Comparison of ENCODE assay signal across 8 cellular contexts in genomic region chr16:28924762-28925385, GRCh38. TPM values are rescaled to one million over a fixed set of nuclear protein-coding genes. Genes with fewer than 3 reads are reported as not detected.
DNase-seq lines count a peak whose midpoint lies in the region; ATAC-seq lines count a peak whose summit lies in the region.

A gene with protein sequence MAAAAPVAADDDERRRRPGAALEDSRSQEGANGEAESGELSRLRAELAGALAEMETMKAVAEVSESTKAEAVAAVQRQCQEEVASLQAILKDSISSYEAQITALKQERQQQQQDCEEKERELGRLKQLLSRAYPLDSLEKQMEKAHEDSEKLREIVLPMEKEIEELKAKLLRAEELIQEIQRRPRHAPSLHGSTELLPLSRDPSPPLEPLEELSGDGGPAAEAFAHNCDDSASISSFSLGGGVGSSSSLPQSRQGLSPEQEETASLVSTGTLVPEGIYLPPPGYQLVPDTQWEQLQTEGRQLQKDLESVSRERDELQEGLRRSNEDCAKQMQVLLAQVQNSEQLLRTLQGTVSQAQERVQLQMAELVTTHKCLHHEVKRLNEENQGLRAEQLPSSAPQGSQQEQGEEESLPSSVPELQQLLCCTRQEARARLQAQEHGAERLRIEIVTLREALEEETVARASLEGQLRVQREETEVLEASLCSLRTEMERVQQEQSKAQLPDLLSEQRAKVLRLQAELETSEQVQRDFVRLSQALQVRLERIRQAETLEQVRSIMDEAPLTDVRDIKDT (minus strand): TSS chr16:28925238. CDS start chr16:28925163, 75 bp downstream.

- peak; percentile 92 to 96 (median 95) for DNase-seq in CD8-positive, alpha-beta memory T cell
- DNase-seq in HT-29 (ENCODE audit: low spot score) (peak; percentile 99), NK-92 (lab: John Stamatoyannopoulos, UW; ENCODE audit: unreplicated experiment) (peak; percentile 42), medulla oblongata (ENCODE audit: extremely low spot score) (peak; percentile 91)
- DNase-seq in activated CD8-positive, alpha-beta memory T cell treated with anti-CD3 and anti-CD28 coated beads for 4 hours (ENCODE audit: low read depth in 2 of 2), result peak; percentile 82 to 87
- peak; percentile 87 to 93 (median 89) for DNase-seq in effector memory CD4-positive, alpha-beta T cell
- peak; percentile 86 for DNase-seq in stimulated activated CD8-positive, alpha-beta memory T cell treated with anti-CD3 and anti-CD28 coated beads, Interleukin-12 subunit alpha, Interleukin-12 subunit beta, amount 100 ng/mL, for 1 hour (ENCODE audit: low read depth)

- H3K9me3 ChIP-seq in CD8-positive, alpha-beta memory T cell (ENCODE audit: low read length), result no peaks in the 10 kb centered on the region
- H3K9me3 ChIP-seq in effector memory CD4-positive, alpha-beta T cell (ENCODE audit: control insufficient read depth, low read length), result no peaks in the 10 kb centered on the region

- peaks cover under 1% of the 10 kb centered on the region for H3K36me3 ChIP-seq in CD8-positive, alpha-beta memory T cell (ENCODE audit: insufficient read depth, low read length)
- peaks cover 1% of the 10 kb centered on the region for H3K36me3 ChIP-seq in effector memory CD4-positive, alpha-beta T cell (ENCODE audit: control insufficient read depth, insufficient read depth, low read length)

- no peaks in the 10 kb centered on the region for H3K9me3 Mint-ChIP-seq in CD8-positive, alpha-beta memory T cell

- CTCF ChIA-PET in CD8-positive, alpha-beta memory T cell (lab: Charles Lee), result interaction anchor here (8.9 kb wide), 1 partner anchor 20 kb away, joined by 55 read pairs; no protein-coding TSS in a partner anchor

- peaks cover 13 to 24% (median 15%) of the 10 kb centered on the region in 3 donors for H3K4me1 Mint-ChIP-seq in CD8-positive, alpha-beta memory T cell

- H3K4me1 ChIP-seq in CD8-positive, alpha-beta memory T cell (ENCODE audit: insufficient read depth, low read length), result peaks cover 11% of the 10 kb centered on the region
- peaks cover 11% of the 10 kb centered on the region for H3K4me1 ChIP-seq in effector memory CD4-positive, alpha-beta T cell (ENCODE audit: control insufficient read depth, insufficient read depth, low read length, poor library complexity, severe bottlenecking)

- peak within 1 kb of the TSS; percentile 91 to 99 (median 99) for H3K27ac Mint-ChIP-seq in CD8-positive, alpha-beta memory T cell

- H3K27ac ChIP-seq in CD8-positive, alpha-beta memory T cell (ENCODE audit: low read depth, low read length), result peak within 1 kb of the TSS; percentile 96
- peak within 1 kb of the TSS; percentile 97 for H3K27ac ChIP-seq in effector memory CD4-positive, alpha-beta T cell (ENCODE audit: insufficient read depth, low read length, poor library complexity, severe bottlenecking)

- H3K4me3 ChIP-seq in CD8-positive, alpha-beta memory T cell (ENCODE audit: low read length), result peak within 1 kb of the TSS; percentile 86
- peak within 1 kb of the TSS; percentile 98 for H3K4me3 ChIP-seq in effector memory CD4-positive, alpha-beta T cell (ENCODE audit: insufficient read depth, low read depth, low read length, poor library complexity, severe bottlenecking)

- peak; percentile 61 for ATAC-seq in GM21360 (IDR thresholded peaks at IDR 0.05; ENCODE audit: unreplicated experiment)

- peak within 1 kb of the TSS; percentile 86 to 98 (median 94) for H3K4me3 Mint-ChIP-seq in CD8-positive, alpha-beta memory T cell

- peaks cover 0 to 2% of the 10 kb centered on the region in 2 donors for H3K27me3 Mint-ChIP-seq in CD8-positive, alpha-beta memory T cell

- H3K27me3 ChIP-seq in CD8-positive, alpha-beta memory T cell (ENCODE audit: insufficient read depth, low read length, poor library complexity, severe bottlenecking), result no peaks in the 10 kb centered on the region
- H3K27me3 ChIP-seq in effector memory CD4-positive, alpha-beta T cell (replicated peaks; ENCODE audit: control insufficient read depth, insufficient read depth, low read length, poor library complexity, severe bottlenecking), result no peaks in the 10 kb centered on the region

- POLR2A ChIA-PET in CD8-positive, alpha-beta memory T cell (lab: Charles Lee), result interaction anchor here (0.6 to 2.6 kb wide), 6 partner anchors 12 to 102 kb away, joined by 3 to 10 read pairs (median 6); partner anchors contain the start of genes ATXN2L and NFATC2IP

- H3K36me3 Mint-ChIP-seq in CD8-positive, alpha-beta memory T cell, result peaks cover 2 to 24% (median 4%) of the 10 kb centered on the region in 3 donors

RNA-seq across cellular contexts. Expression of the gene that starts here (rescaled TPM):
- 10 to 100 TPM; 20.8 to 21.7 TPM for total RNA-seq in CD8-positive, alpha-beta memory T cell
- 6.6 TPM for polyA plus RNA-seq in CD8-positive, alpha-beta memory T cell
- total RNA-seq in HT-29 (2014; rRNA removed; shearing (Covaris generic)), result 47.3 and 59.1 TPM in 2 replicates

Comparison
In these comparisons a context has a peak if more than half of its experiments do, and no peak if none do; other contexts are left out.
1. Peak in every context shown above with its lines: DNase-seq, ATAC-seq, H3K4me3 ChIP-seq and H3K27ac ChIP-seq.
2. DNase-seq: peak in every context shown above with its lines; median percentile 99 in HT-29; 95 in CD8-positive, alpha-beta memory T cell; 91 in medulla oblongata; 89 in effector memory CD4-positive, alpha-beta T cell; 86 in stimulated activated CD8-positive, alpha-beta memory T cell treated with anti-CD3 and anti-CD28 coated beads, Interleukin-12 subunit alpha, Interleukin-12 subunit beta, amount 100 ng/mL, for 1 hour; 84 in activated CD8-positive, alpha-beta memory T cell treated with anti-CD3 and anti-CD28 coated beads for 4 hours; 42 in NK-92.